ENCODE assay signal across 2 cellular contexts in the genomic region with DNA sequence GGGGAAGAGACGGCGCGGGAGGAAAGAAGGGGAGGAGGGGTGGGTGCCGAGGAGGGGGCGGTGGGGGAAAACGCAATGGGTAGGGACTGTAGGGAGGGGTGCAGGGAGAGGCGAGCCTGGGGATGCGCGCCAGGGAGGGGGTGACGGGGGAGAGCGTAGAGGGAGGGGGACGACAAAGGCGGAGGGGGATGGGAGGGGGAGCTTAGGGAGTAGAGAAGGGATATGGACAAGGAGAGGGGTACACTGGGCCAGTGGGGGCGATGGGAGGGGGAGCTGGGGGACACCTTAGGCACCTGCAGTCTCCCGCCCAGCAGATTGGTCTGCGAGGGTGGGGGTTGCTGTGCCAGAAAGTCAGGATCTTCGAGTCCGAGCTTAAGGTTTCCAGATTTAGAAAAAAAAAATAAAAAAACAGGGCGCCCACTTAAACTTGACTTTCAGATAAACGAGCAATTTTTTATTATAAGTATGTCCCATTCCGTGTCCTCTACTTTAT.
TF ChIP-seq lines count a peak whose summit lies in the region.

No MANE protein-coding gene starts in this region.

TF ChIP-seq in SK-N-SH, 30 proteins besides CTCF, POLR2A, EP300 and RAD21 (continued from another document):
- no peak for TF ChIP-seq REST (IDR thresholded peaks at IDR 0.05; ENCODE audit: low read depth, low read length)
- no peak for TF ChIP-seq CHD2 (IDR thresholded peaks at IDR 0.05; ENCODE audit: low read length, partially characterized antibody)
- no peak for TF ChIP-seq YY1 (IDR thresholded peaks at IDR 0.05; ENCODE audit: low read depth)

TF ChIP-seq in SK-N-SH treated with all-trans-retinoic acid at 6 μM for 48 hours, 23 proteins besides CTCF, POLR2A, EP300 and RAD21 (continued from another document):
- TF ChIP-seq TSHZ2 (CRISPR knock-in tag; IDR thresholded peaks at IDR 0.05) (no peak), ZNF70 (CRISPR knock-in tag; IDR thresholded peaks at IDR 0.05) (no peak)
